In genomic region chr7:32490127-32490796, GRCh38 we compare ENCODE assay signal across 8 cellular contexts. TPM values are rescaled to one million over a fixed set of nuclear protein-coding genes. Genes with fewer than 3 reads are reported as not detected.
DNase-seq lines count a peak whose midpoint lies in the region; ATAC-seq and TF ChIP-seq lines count a peak whose summit lies in the region.

Gene LSM5 (minus strand): TSS chr7:32490380. CDS start chr7:32490365, 15 bp downstream.

- no peaks in the 10 kb centered on the region for H3K9me2 ChIP-seq in GM23338 (ENCODE audit: insufficient read depth)

- H3K4me1 ChIP-seq in DND-41 (ENCODE audit: insufficient read depth, low read length), result peaks cover 34% of the 10 kb centered on the region
- H3K4me1 ChIP-seq in GM23338 (ENCODE audit: insufficient read depth), result 0 out of 2 replicates have a peak, but pooled peaks cover 7% of the 10 kb centered on the region

- H3F3A ChIP-seq in GM23338 (replicated peaks; ENCODE audit: low read depth), result no peaks in the 10 kb centered on the region

- peak within 1 kb of the TSS; percentile 66 to 84 for H3K4me3 ChIP-seq in DND-41 (ENCODE audit: low read depth in 1 of 2, low read length in 2 of 2)
- H3K4me3 ChIP-seq in GM23338, result peak within 1 kb of the TSS; percentile 89

- H3K27me3 Mint-ChIP-seq in GM23338 (ENCODE audit: insufficient read depth, low read depth, poor library complexity) (no peaks in the 10 kb centered on the region), natural killer cell (ENCODE audit: low read depth in 2 of 2) (no peaks in the 10 kb centered on the region)

- H3K27ac ChIP-seq in DND-41 (ENCODE audit: low read length) (peak within 1 kb of the TSS; percentile 94), GM23338 (ENCODE audit: low read depth) (peak within 1 kb of the TSS; percentile 51)

- TF ChIP-seq CTCF in DND-41 (IDR thresholded peaks at IDR 0.05; ENCODE audit: borderline replicate concordance, extremely low read depth, low read length, poor library complexity, severe bottlenecking) (no peak), GM23338 (conservative IDR thresholded peaks at IDR 0.05; ENCODE audit: low read depth in 2 of 2) (no peak), natural killer cell (IDR thresholded peaks at IDR 0.05) (no peak)

- peaks cover 25% of the 10 kb centered on the region for H3K79me2 ChIP-seq in DND-41 (ENCODE audit: insufficient read depth, low read length)
- peaks cover 17% of the 10 kb centered on the region for H3K79me2 ChIP-seq in GM23338 (replicated peaks; ENCODE audit: insufficient read depth)

- H3K36me3 Mint-ChIP-seq in GM23338 (ENCODE audit: low read depth) (peaks cover 28% of the 10 kb centered on the region), natural killer cell (peaks cover 7% of the 10 kb centered on the region)

- peak within 1 kb of the TSS; percentile 93 for H3K27ac Mint-ChIP-seq in GM23338
- H3K27ac Mint-ChIP-seq in natural killer cell, result peak within 1 kb of the TSS; percentile 90 to 98

- H3K4me3 Mint-ChIP-seq in GM23338, result peak within 1 kb of the TSS; percentile 81
- H3K4me3 Mint-ChIP-seq in natural killer cell, result peak within 1 kb of the TSS; percentile 98

- H3K9me3 Mint-ChIP-seq in GM23338 (no peaks in the 10 kb centered on the region; the same call in 2 of the 3 replicates), natural killer cell (no peaks in the 10 kb centered on the region)

- H3K9ac ChIP-seq in DND-41 (ENCODE audit: low read depth, low read length), result peak within 1 kb of the TSS; percentile 77

- DNase-seq in DND-41 (peak; percentile 92), GM23338 (ENCODE audit: low spot score) (peak; percentile 97), LHCN-M2 (ENCODE audit: low read depth) (peak; percentile 96), RPMI8226 (peak; percentile 98), fibroblast of peridontal ligament (ENCODE audit: extremely low read depth) (peak; percentile 93), natural killer cell (peak; percentile 84)
- DNase-seq in activated T-helper 1 cell treated with anti-CD3 and anti-CD28 coated beads, Interleukin-2, amount 50 U/mL, for 16 hours (ENCODE audit: low read depth in 1 of 2, low spot score in 1 of 2), result peak; percentile 77 to 82
- peak; percentile 90 for DNase-seq in stimulated activated naive CD4-positive, alpha-beta T cell treated with Interleukin-2 at 50 U/mL for 16 hours (lab: John Stamatoyannopoulos, UW)

- peak within 1 kb of the TSS; percentile 92 for H2AFZ ChIP-seq in DND-41 (ENCODE audit: low read depth, low read length)
- peak within 1 kb of the TSS; percentile 48; the same call in 1 of the 2 replicates for H2AFZ ChIP-seq in GM23338

- intact Hi-C loops in natural killer cell (cut with micrococcal nuclease), result loop anchor here (2.0 to 5.0 kb wide), 2 partner anchors 47 to 573 kb away; partner anchors contain the start of gene NT5C3A

- ATAC-seq in DND-41 (ENCODE audit: insufficient read depth, low read depth), result peak; percentile 83
- ATAC-seq in GM23338, result peak; percentile 86
- ATAC-seq in natural killer cell, result peak; percentile 72 to 85 (median 79)

- H3K4me1 Mint-ChIP-seq in GM23338, result peaks cover 8% of the 10 kb centered on the region; the same call in 2 of the 3 replicates
- H3K4me1 Mint-ChIP-seq in natural killer cell, result peaks cover 18 to 37% of the 10 kb centered on the region in 2 donors

- H4K20me1 ChIP-seq in DND-41 (ENCODE audit: insufficient read depth, low read length) (no peaks in the 10 kb centered on the region), GM23338 (replicated peaks; ENCODE audit: insufficient read depth) (peaks cover 6% of the 10 kb centered on the region; the same call in 1 of the 2 replicates)

- H3K9me3 ChIP-seq in DND-41 (ENCODE audit: insufficient read depth, low read length, severe bottlenecking), result no peaks in the 10 kb centered on the region

- H3K27me3 ChIP-seq in DND-41 (ENCODE audit: insufficient read depth, low read length, poor library complexity) (no peaks in the 10 kb centered on the region), GM23338 (ENCODE audit: insufficient read depth) (no peaks in the 10 kb centered on the region)

- peaks cover 28% of the 10 kb centered on the region for H3K36me3 ChIP-seq in DND-41 (ENCODE audit: insufficient read depth, low read length)
- H3K36me3 ChIP-seq in GM23338 (ENCODE audit: insufficient read depth), result peaks cover 16% of the 10 kb centered on the region

- peak within 1 kb of the TSS; percentile 66 for H3K4me2 ChIP-seq in DND-41 (ENCODE audit: insufficient read depth, low read length)
- H3K4me2 ChIP-seq in GM23338, result peak within 1 kb of the TSS; percentile 98

TF ChIP-seq in GM23338, 12 proteins besides CTCF, POLR2A, EP300 and RAD21:
- TF ChIP-seq POLR2AphosphoS5 (IDR thresholded peaks at IDR 0.05; ENCODE audit: low read depth) (peak; percentile 89), ETS1 (IDR thresholded peaks at IDR 0.05) (peak; percentile 88), ZNF114 (CRISPR knock-in tag; IDR thresholded peaks at IDR 0.05) (no peak), CREB1 (CRISPR knock-in tag; IDR thresholded peaks at IDR 0.05; ENCODE audit: low read depth) (peak; percentile 70)

RNA-seq across cellular contexts. Expression of gene LSM5, which starts in this region (rescaled TPM):
- total RNA-seq in GM23338 (2014; rRNA removed; shearing (Covaris generic)), result 56.6 and 59.5 TPM in 2 replicates
- polyA plus RNA-seq in GM23338 (2016; fragmentation: Nextera tagmentation; extraction: Ambion mirVana), result 469 and 513 TPM in 2 replicates
- total RNA-seq in LHCN-M2 (2014; rRNA removed) (75.4 and 107 TPM in 2 replicates), natural killer cell (10 to 100 TPM; 16.0 to 21.2 (median 21.1) TPM)
- polyA plus RNA-seq in LHCN-M2 (2012), result 81.3 TPM

Comparison
In these comparisons a context has a peak if more than half of its experiments do, and no peak if none do; other contexts are left out.
1. Peak in every context shown above with its lines: DNase-seq, ATAC-seq, H3K4me3 ChIP-seq and H3K27ac ChIP-seq.